In genomic region chr7:18145160-18145559, GRCh38 we compare ENCODE assay signal across 33 cellular contexts.
"Had no signal": no experiment of that assay in that cellular context is flagged by ENCODE, and none has a peak within 500 bp of the region (broad histone marks: within the 10 kb centered on the region; RNA-seq: fewer than 3 reads in every experiment).

No MANE protein-coding gene starts in this region.

- H3K36me3 ChIP-seq: brain microvascular endothelial cell, WERI-Rb-1 had no signal

- H3K9me3 Mint-ChIP-seq: activated B cell treated with CpG ODN at 0.5 μM for 24 hours; activated CD8-positive, alpha-beta T cell treated with anti-CD3 and anti-CD28 coated beads for 36 hours; activated T-cell treated with anti-CD3 and anti-CD28 coated beads, Interleukin-2, amount 50 U/mL, for 4 hours; activated T-helper 17 cell treated with anti-CD3 and anti-CD28 coated beads, Interleukin-2, amount 50 U/mL, for 72 hours; central memory CD8-positive, alpha-beta T cell; dendritic cell treated with granulocyte-macrophage colony-stimulating factor and Interleukin-4, amounts not matched to agents 40 ng/mL and 50 ng/mL, for 4 days; endodermal cell; T-helper 2 cell treated with Interferon-gamma antibody and Interleukin-4, amounts not matched to agents 5 μg/mL and 100 μg/mL, for 36 hours had no signal

- H3K4me1 Mint-ChIP-seq: activated T-helper 17 cell treated with anti-CD3 and anti-CD28 coated beads, Interleukin-2, amount 50 U/mL, for 72 hours; central memory CD8-positive, alpha-beta T cell; T-helper 17 cell had no signal

- FAIRE-seq: astrocyte, bronchial epithelial cell, frontal cortex had no signal

- H3K4me3 ChIP-seq: coronary artery, dorsolateral prefrontal cortex had no signal

- DNase-seq: activated B cell treated with CpG ODN at 0.5 μM for 24 hours; activated CD4-positive, alpha-beta T cell treated with anti-CD3 and anti-CD28 coated beads for 48 hours; activated CD4-positive, alpha-beta T cell treated with anti-CD3 and anti-CD28 coated beads, Interleukin-2, amount 50 U/mL, for 1 hour; activated CD4-positive, alpha-beta T cell treated with anti-CD3 and anti-CD28 coated beads, Interleukin-2, amount 50 U/mL, for 48 hours; activated CD8-positive, alpha-beta memory T cell treated with anti-CD3 and anti-CD28 coated beads for 24 hours; activated CD8-positive, alpha-beta T cell treated with anti-CD3 and anti-CD28 coated beads for 36 hours; activated effector memory CD4-positive, alpha-beta T cell treated with Interleukin-2 at 50 U/mL for 16 hours; activated gamma-delta T cell treated with Interleukin-2 at 50 U/mL for 16 hours; activated naive CD4-positive, alpha-beta T cell treated with anti-CD3 and anti-CD28 coated beads, Interleukin-2, amount 50 U/mL, for 16 hours; activated naive CD4-positive, alpha-beta T cell treated with Interleukin-2 at 50 U/mL for 16 hours; activated T-cell treated with anti-CD3 and anti-CD28 coated beads, Interleukin-2, amount 50 U/mL, for 4 hours; amniotic stem cell; anterior cingulate cortex; brain microvascular endothelial cell; dorsolateral prefrontal cortex; effector memory CD4-positive, alpha-beta T cell; endodermal cell; foreskin fibroblast; head of caudate nucleus; T-helper 17 cell; T1000; WERI-Rb-1 had no signal

- H3K27ac Mint-ChIP-seq: activated B cell treated with CpG ODN at 0.5 μM for 24 hours; activated CD8-positive, alpha-beta T cell treated with anti-CD3 and anti-CD28 coated beads for 36 hours; activated naive CD8-positive, alpha-beta T cell; activated T-helper 17 cell treated with anti-CD3 and anti-CD28 coated beads, Interleukin-2, amount 50 U/mL, for 72 hours; endodermal cell; T-helper 17 cell; T-helper 2 cell treated with Interferon-gamma antibody and Interleukin-4, amounts not matched to agents 5 μg/mL and 100 μg/mL, for 36 hours had no signal

- H3K36me3 Mint-ChIP-seq: activated naive CD8-positive, alpha-beta T cell had no signal

- H3K27me3 ChIP-seq: brain microvascular endothelial cell, dorsolateral prefrontal cortex had no signal

- H3K27ac ChIP-seq: brain microvascular endothelial cell, coronary artery, dorsolateral prefrontal cortex, WERI-Rb-1 had no signal

- H3K4me3 Mint-ChIP-seq: activated B cell treated with CpG ODN at 0.5 μM for 24 hours; activated CD8-positive, alpha-beta T cell treated with anti-CD3 and anti-CD28 coated beads for 36 hours; activated naive CD8-positive, alpha-beta T cell; activated T-cell treated with anti-CD3 and anti-CD28 coated beads, Interleukin-2, amount 50 U/mL, for 4 hours; activated T-helper 17 cell treated with anti-CD3 and anti-CD28 coated beads, Interleukin-2, amount 50 U/mL, for 72 hours; central memory CD8-positive, alpha-beta T cell; dendritic cell treated with granulocyte-macrophage colony-stimulating factor and Interleukin-4, amounts not matched to agents 40 ng/mL and 50 ng/mL, for 4 days; endodermal cell; T-helper 17 cell; T-helper 2 cell treated with Interferon-gamma antibody and Interleukin-4, amounts not matched to agents 5 μg/mL and 100 μg/mL, for 36 hours had no signal

- ATAC-seq: activated CD4-positive, CD25-positive, alpha-beta regulatory T cell treated with anti-CD3 and anti-CD28 coated beads, Interleukin-2, amount 50 U/mL, for 24 hours; activated CD8-positive, alpha-beta T cell treated with anti-CD3 and anti-CD28 coated beads for 36 hours; activated T-cell treated with anti-CD3 and anti-CD28 coated beads, Interleukin-2, amount 50 U/mL, for 4 hours; activated T-helper 17 cell treated with anti-CD3 and anti-CD28 coated beads, Interleukin-2, amount 50 U/mL, for 72 hours; esophagus mucosa; T-helper 17 cell had no signal
